In the genomic region with DNA sequence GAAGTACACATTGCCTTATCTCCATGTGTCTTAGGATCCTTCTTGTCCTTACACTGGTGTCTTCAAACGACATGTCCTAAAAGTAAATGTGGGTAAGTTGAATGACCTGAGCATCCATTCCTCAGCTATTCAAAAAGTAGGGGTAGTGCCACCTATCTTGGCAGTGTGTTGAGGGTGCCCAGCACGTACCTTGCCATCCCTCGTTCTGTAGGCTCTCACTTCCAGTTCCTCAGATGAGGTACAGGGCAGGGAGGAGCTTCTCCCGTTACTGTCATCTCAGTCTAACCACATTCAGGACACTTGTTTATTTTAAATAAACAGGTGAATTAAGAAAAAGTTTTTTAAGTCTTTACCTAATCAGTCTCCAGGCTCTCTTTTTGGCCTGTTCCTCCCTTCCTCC, we compare ENCODE assay signal across 30 cellular contexts.
"Had no signal": no experiment of that assay in that cellular context is flagged by ENCODE, and none has a peak within 500 bp of the region (broad histone marks: within the 10 kb centered on the region; RNA-seq: fewer than 3 reads in every experiment).

No MANE protein-coding gene starts in this region.

- H3K4me3 Mint-ChIP-seq: naive B cell; naive thymus-derived CD8-positive, alpha-beta T cell; nephron; neural crest cell; stimulated activated naive B cell treated with anti-CD40 and anti-IgM and Interleukin-4, amounts not matched to agents 10 μg/mL and 1 μg/mL and 100 μg/mL, for 72 hours; stimulated activated naive CD8-positive, alpha-beta T cell treated with anti-CD3 and anti-CD28 coated beads, Interleukin-15, Interleukin-2, amounts not matched to agents 100 ng/mL and 50 ng/mL, for 24 hours had no signal

- H3K27ac ChIP-seq: neutrophil, ovary, parathyroid adenoma, psoas muscle, right lobe of liver, sigmoid colon, stomach, thoracic aorta, thyroid gland, tibial nerve, upper lobe of left lung, vagina had no signal

- H3K27me3 Mint-ChIP-seq: naive thymus-derived CD8-positive, alpha-beta T cell; progenitor cell of endocrine pancreas; stimulated activated naive CD8-positive, alpha-beta T cell treated with anti-CD3 and anti-CD28 coated beads, Interleukin-15, Interleukin-2, amounts not matched to agents 100 ng/mL and 50 ng/mL, for 24 hours had no signal

- FAIRE-seq: small intestine, urothelium cell line had no signal

- H3K27me3 ChIP-seq: ovary, right lobe of liver, sigmoid colon, stomach, thyroid gland, tibial nerve, upper lobe of left lung, vagina had no signal

- DNase-seq: naive B cell; naive thymus-derived CD8-positive, alpha-beta T cell; nucleus accumbens; ovary; posterior cingulate gyrus; psoas muscle; right lobe of liver; sigmoid colon; small intestine; stimulated activated CD4-positive, alpha-beta T cell treated with anti-CD3 and anti-CD28 coated beads, Interleukin-15, amount 100 ng/mL, for 24 hours; stimulated activated CD4-positive, alpha-beta T cell treated with anti-CD3 and anti-CD28 coated beads, Interleukin-2, amount 100 ng/mL, for 24 hours; stimulated activated CD4-positive, alpha-beta T cell treated with anti-CD3 and anti-CD28 coated beads, Interleukin-2, amount 100 ng/mL, for 48 hours; stimulated activated CD4-positive, alpha-beta T cell treated with anti-CD3 and anti-CD28 coated beads, Interleukin-4, amount 100 ng/mL, for 24 hours; stimulated activated naive B cell treated with anti-CD40 and anti-IgM and Interleukin-4, amounts not matched to agents 10 μg/mL and 1 μg/mL and 100 μg/mL, for 72 hours; stimulated activated naive CD4-positive, alpha-beta T cell treated with Interleukin-2 at 50 U/mL for 16 hours; stomach; thyroid gland; trophoblast cell; upper lobe of left lung had no signal

- H3K36me3 ChIP-seq: ovary had no signal

- H2AFZ ChIP-seq: parathyroid adenoma had no signal

- H3K9ac ChIP-seq: parathyroid adenoma had no signal

- H3K4me3 ChIP-seq: ovary, psoas muscle, right lobe of liver, sigmoid colon, stomach, thoracic aorta, thyroid gland, tibial nerve, upper lobe of left lung, vagina had no signal

- H3K9me3 ChIP-seq: neutrophil, ovary, psoas muscle, right lobe of liver, sigmoid colon, stomach, thoracic aorta, thyroid gland, tibial nerve, upper lobe of left lung, vagina had no signal

- H3K4me1 Mint-ChIP-seq: neural crest cell; stimulated activated naive B cell treated with anti-CD40 and anti-IgM and Interleukin-4, amounts not matched to agents 10 μg/mL and 1 μg/mL and 100 μg/mL, for 72 hours had no signal

- H3K27ac Mint-ChIP-seq: nephron; progenitor cell of endocrine pancreas; stimulated activated naive B cell treated with anti-CD40 and anti-IgM and Interleukin-4, amounts not matched to agents 10 μg/mL and 1 μg/mL and 100 μg/mL, for 72 hours; stimulated activated naive CD8-positive, alpha-beta T cell treated with anti-CD3 and anti-CD28 coated beads, Interleukin-15, Interleukin-2, amounts not matched to agents 100 ng/mL and 50 ng/mL, for 24 hours had no signal

- H3K9me3 Mint-ChIP-seq: naive B cell; naive thymus-derived CD8-positive, alpha-beta T cell; nephron; neural crest cell; stimulated activated naive B cell treated with anti-CD40 and anti-IgM and Interleukin-4, amounts not matched to agents 10 μg/mL and 1 μg/mL and 100 μg/mL, for 72 hours; stimulated activated naive CD8-positive, alpha-beta T cell treated with anti-CD3 and anti-CD28 coated beads, Interleukin-15, Interleukin-2, amounts not matched to agents 100 ng/mL and 50 ng/mL, for 24 hours had no signal

- H3K79me2 ChIP-seq: parathyroid adenoma had no signal

- H3K4me1 ChIP-seq: parathyroid adenoma, psoas muscle, right lobe of liver, sigmoid colon, stomach, thyroid gland, tibial nerve, upper lobe of left lung, vagina had no signal

- ATAC-seq: naive thymus-derived CD8-positive, alpha-beta T cell; psoas muscle; right cardiac atrium; right lobe of liver; stimulated activated naive B cell treated with anti-CD40 and anti-IgM and Interleukin-4, amounts not matched to agents 10 μg/mL and 1 μg/mL and 100 μg/mL, for 72 hours had no signal
